In the genomic region with DNA sequence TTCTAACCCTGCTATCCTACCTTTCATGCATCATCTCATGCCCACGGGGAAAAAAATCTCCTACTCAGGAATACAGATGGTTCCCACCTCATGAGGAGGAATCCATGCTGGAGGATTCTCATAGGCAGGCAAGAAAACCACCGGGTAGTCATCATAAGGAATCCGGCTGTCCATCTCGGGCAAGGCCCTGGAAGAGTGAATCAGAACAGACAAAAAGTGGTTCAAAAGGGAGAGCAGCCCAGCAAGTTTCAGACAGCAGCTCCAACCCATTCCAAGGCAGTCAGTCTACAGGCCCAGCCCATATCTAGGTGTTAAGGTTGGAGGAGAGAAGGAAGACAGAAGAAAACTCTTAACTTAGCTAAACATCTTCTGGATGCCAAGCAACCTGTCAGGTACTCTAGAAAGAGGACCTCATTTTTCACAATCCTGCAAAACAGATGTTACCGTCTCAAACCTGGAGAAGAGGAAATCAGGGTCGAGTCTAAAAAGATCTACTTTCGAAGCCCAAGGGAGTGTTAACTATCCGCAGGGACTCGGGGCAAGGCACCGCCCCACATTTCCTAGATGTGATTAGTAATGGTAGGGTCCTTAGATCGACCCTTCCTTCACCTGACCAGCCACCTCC, we compare ENCODE assay signal across 8 cellular contexts. TPM values are rescaled to one million over a fixed set of nuclear protein-coding genes. Genes with fewer than 3 reads are reported as not detected.
DNase-seq lines count a peak whose midpoint lies in the region; ATAC-seq and TF ChIP-seq lines count a peak whose summit lies in the region.

No MANE protein-coding gene starts in this region.

- H2BK15ac ChIP-seq in mesendoderm (replicated peaks; ENCODE audit: low read depth), result no peak overlapping the region

- no peaks in the 10 kb centered on the region for H3K79me1 ChIP-seq in mesendoderm (ENCODE audit: low read length)

- H3K79me2 ChIP-seq in mesendoderm (ENCODE audit: control insufficient read depth, insufficient read depth, low read length), result peaks cover 3% of the 10 kb centered on the region

- H3K4me1 ChIP-seq in BLaER1 (peaks cover 28% of the 10 kb centered on the region), body of pancreas (peaks cover 12% of the 10 kb centered on the region), mesendoderm (ENCODE audit: control insufficient read depth, low read depth, low read length) (no peaks in the 10 kb centered on the region)

- no peak overlapping the region for H2AK5ac ChIP-seq in mesendoderm (ENCODE audit: low read length)

- H3K27ac ChIP-seq in BLaER1, result peak overlapping the region; percentile 73; the same call in 1 of the 2 replicates
- peak overlapping the region in 3 of 4 donors; percentile 26 to 68 (median 57) for H3K27ac ChIP-seq in body of pancreas
- no peak overlapping the region for H3K27ac ChIP-seq in mesendoderm (ENCODE audit: low read depth, low read length)

- H2BK120ac ChIP-seq in mesendoderm (ENCODE audit: low read depth, low read length), result no peak overlapping the region

- H4K20me1 ChIP-seq in BLaER1, result no peaks in the 10 kb centered on the region

- intact Hi-C loops in body of pancreas (cut with DNase I), result no loop called here

- no peak for TF ChIP-seq POLR2A in body of pancreas (IDR thresholded peaks at IDR 0.05)

- no peak overlapping the region for H3K18ac ChIP-seq in mesendoderm (ENCODE audit: low read length)

- H3K4me3 ChIP-seq in BLaER1 (peak overlapping the region; percentile 76), body of pancreas (peak overlapping the region in 1 of 2 donors; percentile 32), mesendoderm (ENCODE audit: low read length) (peak overlapping the region; percentile 77)

- no peak for DNase-seq in body of pancreas
- no peak for DNase-seq in mesendoderm
- DNase-seq in SIG-M5 treated with dmso at 0.1 percent for 504 hours (lab: John Stamatoyannopoulos, UW; ENCODE audit: unreplicated experiment), result no peak
- DNase-seq in LoVo (ENCODE audit: low spot score), result no peak
- no peak for DNase-seq in GDM1 (lab: John Stamatoyannopoulos, UW)
- no peak for DNase-seq in mesenteric fat pad (ENCODE audit: low spot score)

- no peak overlapping the region for H4K5ac ChIP-seq in mesendoderm (ENCODE audit: low read length)

- no peak for TF ChIP-seq CTCF in body of pancreas (IDR thresholded peaks at IDR 0.05)

- H4K8ac ChIP-seq in mesendoderm (ENCODE audit: low read depth, low read length), result no peak overlapping the region

- WGBS in body of pancreas, 2 donors, result 30% methylated on average over 5 to 11 of the region's 11 CpGs
- WGBS in mesendoderm (ENCODE audit: extremely low coverage, insufficient coverage, low lambda C conversion rate), result no CpG with 5 or more reads among the region's 11 CpGs

- no peaks in the 10 kb centered on the region for H3K9me3 ChIP-seq in BLaER1
- no peaks in the 10 kb centered on the region for H3K9me3 ChIP-seq in body of pancreas

- peak overlapping the region; percentile 72 for H3K4me2 ChIP-seq in BLaER1
- H3K4me2 ChIP-seq in mesendoderm (ENCODE audit: low read length), result peak overlapping the region; percentile 68

- peaks cover 27% of the 10 kb centered on the region for H3K36me3 ChIP-seq in BLaER1
- no peaks in the 10 kb centered on the region for H3K36me3 ChIP-seq in body of pancreas (replicated peaks in 1 of 2; ENCODE audit: insufficient read depth in 1 of 2, low read depth in 2 of 2)
- no peaks in the 10 kb centered on the region for H3K36me3 ChIP-seq in mesendoderm (ENCODE audit: control insufficient read depth, insufficient read depth, low read length)

- H3K23ac ChIP-seq in mesendoderm (ENCODE audit: low read length), result no peak overlapping the region

- peak overlapping the region; percentile 95 for H3K56ac ChIP-seq in mesendoderm (ENCODE audit: low read length)

- H3K9ac ChIP-seq in BLaER1 (peak overlapping the region; percentile 69), mesendoderm (ENCODE audit: low read length) (peak overlapping the region; percentile 86)

- no peak overlapping the region for H3K4ac ChIP-seq in mesendoderm (ENCODE audit: low read depth, low read length)

- ATAC-seq in HG02943 (IDR thresholded peaks at IDR 0.05; ENCODE audit: low read depth, unreplicated experiment) (peak; percentile 23), body of pancreas (no peak)

- no peak overlapping the region for H2BK5ac ChIP-seq in mesendoderm (ENCODE audit: low read length)

- H3K27me3 ChIP-seq in BLaER1 (peaks cover 87% of the 10 kb centered on the region), body of pancreas (no peaks in the 10 kb centered on the region), mesendoderm (ENCODE audit: insufficient read depth, low read length, poor library complexity) (no peaks in the 10 kb centered on the region)

RNA-seq across cellular contexts. Expression of gene PDZD11, which starts 0.4 kb away (rescaled TPM):
- total RNA-seq in body of pancreas, result 10 to 100 TPM in 1 of 2 donors, 1 to 10 TPM in 1; 7.3 to 27.2 TPM
- 48.6 TPM for polyA plus RNA-seq in mesendoderm (2013, experiment 1 of 2)
- 46.3 TPM for polyA plus RNA-seq in mesendoderm (2013, experiment 2 of 2)
- 31.1 TPM for total RNA-seq in mesenteric fat pad

RNA-seq across cellular contexts. Expression of gene KIF4A, which starts 0.6 kb away (rescaled TPM):
- not detected for total RNA-seq in body of pancreas
- polyA plus RNA-seq in mesendoderm (2013, experiment 1 of 2), result 25.2 TPM
- polyA plus RNA-seq in mesendoderm (2013, experiment 2 of 2), result 25.0 TPM
- 0.13 TPM for total RNA-seq in mesenteric fat pad

RNA-seq across cellular contexts. Expression of gene RAB41, which starts 7.3 kb away (rescaled TPM):
- total RNA-seq in body of pancreas, result not detected
- not detected for polyA plus RNA-seq in mesendoderm (2013, experiment 1 of 2)
- not detected for polyA plus RNA-seq in mesendoderm (2013, experiment 2 of 2)
- not detected for total RNA-seq in mesenteric fat pad

RNA-seq across cellular contexts. Expression of gene ARR3, which starts 21.1 kb away (rescaled TPM):
- total RNA-seq in body of pancreas, result not detected
- polyA plus RNA-seq in mesendoderm (2013, experiment 1 of 2), result not detected
- polyA plus RNA-seq in mesendoderm (2013, experiment 2 of 2), result not detected
- not detected for total RNA-seq in mesenteric fat pad

RNA-seq across cellular contexts. Expression of gene P2RY4, which starts 29.3 kb away (rescaled TPM):
- 1 to 10 TPM in 1 of 2 donors, not detected in 1; 1.3 TPM for total RNA-seq in body of pancreas
- polyA plus RNA-seq in mesendoderm (2013, experiment 1 of 2), result 0.01 TPM
- not detected for polyA plus RNA-seq in mesendoderm (2013, experiment 2 of 2)
- 0.42 TPM for total RNA-seq in mesenteric fat pad
